Comparison of ENCODE assay signal across 22 cellular contexts in genomic region chr2:226408131-226408530, GRCh38.
"Had no signal": no experiment of that assay in that cellular context is flagged by ENCODE, and none has a peak within 500 bp of the region (broad histone marks: within the 10 kb centered on the region; RNA-seq: fewer than 3 reads in every experiment).

No MANE protein-coding gene starts in this region.

- H3K4me1 Mint-ChIP-seq: activated B cell treated with CpG ODN at 0.5 μM for 24 hours; activated CD4-positive, alpha-beta memory T cell treated with anti-CD3 and anti-CD28 coated beads, Interleukin-2, amount 10 ng/mL, durations not matched to agents 7 days and 5 days; activated CD4-positive, alpha-beta T cell treated with anti-CD3 and anti-CD28 coated beads, Interleukin-2, amount 10 ng/mL, durations not matched to agents 7 days and 5 days; activated naive CD8-positive, alpha-beta T cell treated with anti-CD3 and anti-CD28 coated beads, Interleukin-2, amount 10 ng/mL, durations not matched to agents 7 days and 5 days; central memory CD8-positive, alpha-beta T cell had no signal

- H3K4me3 Mint-ChIP-seq: activated B cell treated with CpG ODN at 0.5 μM for 24 hours; activated CD4-positive, alpha-beta memory T cell treated with anti-CD3 and anti-CD28 coated beads, Interleukin-2, amount 10 ng/mL, durations not matched to agents 7 days and 5 days; activated CD4-positive, alpha-beta T cell treated with anti-CD3 and anti-CD28 coated beads, Interleukin-2, amount 10 ng/mL, durations not matched to agents 7 days and 5 days; activated naive CD8-positive, alpha-beta T cell treated with anti-CD3 and anti-CD28 coated beads, Interleukin-2, amount 10 ng/mL, durations not matched to agents 7 days and 5 days; central memory CD8-positive, alpha-beta T cell; T-helper 1 cell treated with Interleukin-12 subunit alpha and Interleukin-12 subunit beta and Interleukin-4 antibody, amounts not matched to agents 30 μg/mL and 1 μg/mL, for 36 hours had no signal

- H3K27ac ChIP-seq: adrenal gland, breast epithelium, Peyer's patch, RWPE1, SJCRH30 had no signal

- H3K27ac Mint-ChIP-seq: activated B cell treated with CpG ODN at 0.5 μM for 24 hours; activated CD4-positive, alpha-beta memory T cell treated with anti-CD3 and anti-CD28 coated beads, Interleukin-2, amount 10 ng/mL, durations not matched to agents 7 days and 5 days; activated CD4-positive, alpha-beta T cell treated with anti-CD3 and anti-CD28 coated beads, Interleukin-2, amount 10 ng/mL, durations not matched to agents 7 days and 5 days; activated naive CD8-positive, alpha-beta T cell treated with anti-CD3 and anti-CD28 coated beads, Interleukin-2, amount 10 ng/mL, durations not matched to agents 7 days and 5 days; T-helper 1 cell treated with Interleukin-12 subunit alpha and Interleukin-12 subunit beta and Interleukin-4 antibody, amounts not matched to agents 30 μg/mL and 1 μg/mL, for 36 hours had no signal

- H3K36me3 ChIP-seq: adrenal gland, breast epithelium, MG63, Peyer's patch, SJCRH30 had no signal

- H3K9me3 ChIP-seq: adrenal gland, breast epithelium, MG63, Peyer's patch, SJCRH30 had no signal

- H3K36me3 Mint-ChIP-seq: activated naive CD8-positive, alpha-beta T cell treated with anti-CD3 and anti-CD28 coated beads, Interleukin-2, amount 10 ng/mL, durations not matched to agents 7 days and 5 days had no signal

- H3K4me3 ChIP-seq: adrenal gland, breast epithelium, MG63, Peyer's patch, SJCRH30 had no signal

- DNase-seq: activated B cell treated with CpG ODN at 0.5 μM for 24 hours; activated CD4-positive, alpha-beta memory T cell treated with anti-CD3 and anti-CD28 coated beads, Interleukin-2, amount 10 ng/mL, durations not matched to agents 7 days and 5 days; activated CD4-positive, alpha-beta T cell treated with anti-CD3 and anti-CD28 coated beads, Interleukin-2, amount 10 ng/mL, durations not matched to agents 7 days and 5 days; activated naive CD4-positive, alpha-beta T cell treated with anti-CD3 and anti-CD28 coated beads, Interleukin-2, amount 50 U/mL, for 16 hours; activated naive CD8-positive, alpha-beta T cell treated with anti-CD3 and anti-CD28 coated beads, Interleukin-2, amount 10 ng/mL, durations not matched to agents 7 days and 5 days; adrenal gland; anterior cingulate cortex; MG63; MV-4-11; NCI-H1092 treated with DMSO at 0.1 percent for 48 hours; NCI-H1436; NCI-H1694 treated with DMSO at 0.1 percent for 48 hours; NCI-H2029 treated with DMSO at 0.1 percent for 48 hours; NCI-H446; NCI-H524; Peyer's patch; Right ventricle myocardium superior; SJCRH30 had no signal

- H3K27me3 ChIP-seq: adrenal gland, breast epithelium, MG63, Peyer's patch, SJCRH30 had no signal

- H3K9me3 Mint-ChIP-seq: activated B cell treated with CpG ODN at 0.5 μM for 24 hours; activated naive CD8-positive, alpha-beta T cell treated with anti-CD3 and anti-CD28 coated beads, Interleukin-2, amount 10 ng/mL, durations not matched to agents 7 days and 5 days; central memory CD8-positive, alpha-beta T cell; T-helper 1 cell treated with Interleukin-12 subunit alpha and Interleukin-12 subunit beta and Interleukin-4 antibody, amounts not matched to agents 30 μg/mL and 1 μg/mL, for 36 hours had no signal

- H3K4me1 ChIP-seq: breast epithelium, Peyer's patch had no signal
